Comparison of ENCODE assay signal across 8 cellular contexts in the genomic region with DNA sequence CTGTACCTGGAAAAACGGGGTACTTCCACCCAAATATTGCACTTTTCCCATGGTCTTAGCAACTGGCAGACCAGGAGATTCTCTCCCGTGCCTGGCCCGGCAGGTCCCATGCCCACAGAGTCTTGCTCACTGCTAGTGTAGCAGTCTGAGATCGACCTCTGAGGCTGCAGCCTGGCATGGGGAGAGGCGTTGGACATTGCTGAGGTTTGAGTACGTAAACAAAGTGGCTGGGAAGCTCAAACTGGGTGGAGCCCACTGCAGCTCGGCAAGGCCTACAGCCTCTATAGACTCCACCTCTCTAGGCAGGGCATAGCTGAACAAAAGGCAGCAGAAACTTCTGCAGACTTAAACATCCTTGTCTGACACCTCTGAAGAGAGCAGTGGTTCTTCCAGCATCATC. TPM values are rescaled to one million over a fixed set of nuclear protein-coding genes. Genes with fewer than 3 reads are reported as not detected.
"Had no signal": no experiment of that assay in that cellular context is flagged by ENCODE, and none has a peak within 500 bp of the region (broad histone marks: within the 10 kb centered on the region; RNA-seq: fewer than 3 reads in every experiment).

No MANE protein-coding gene starts in this region.

- H3K4me3 Mint-ChIP-seq: H9 had no signal

- H3K4me3 ChIP-seq: GM23248, K562 had no signal

- H3K27ac ChIP-seq: GM23248, HL-60 had no signal

- H3K27ac Mint-ChIP-seq: H9 had no signal

- ATAC-seq: HepG2, K562 had no signal

- H2AFZ ChIP-seq: GM23248 had no signal

- DNase-seq: GM23248, GOT3, H9, HCEC 1CT, KG1 had no signal

- H3K4me1 Mint-ChIP-seq: H9 had no signal

RNA-seq across cellular contexts. Expression of gene EBF1, which starts 40.1 kb away (rescaled TPM):
- total RNA-seq: H9, HepG2 had no signal
